ENCODE assay signal across 25 cellular contexts in the genomic region with DNA sequence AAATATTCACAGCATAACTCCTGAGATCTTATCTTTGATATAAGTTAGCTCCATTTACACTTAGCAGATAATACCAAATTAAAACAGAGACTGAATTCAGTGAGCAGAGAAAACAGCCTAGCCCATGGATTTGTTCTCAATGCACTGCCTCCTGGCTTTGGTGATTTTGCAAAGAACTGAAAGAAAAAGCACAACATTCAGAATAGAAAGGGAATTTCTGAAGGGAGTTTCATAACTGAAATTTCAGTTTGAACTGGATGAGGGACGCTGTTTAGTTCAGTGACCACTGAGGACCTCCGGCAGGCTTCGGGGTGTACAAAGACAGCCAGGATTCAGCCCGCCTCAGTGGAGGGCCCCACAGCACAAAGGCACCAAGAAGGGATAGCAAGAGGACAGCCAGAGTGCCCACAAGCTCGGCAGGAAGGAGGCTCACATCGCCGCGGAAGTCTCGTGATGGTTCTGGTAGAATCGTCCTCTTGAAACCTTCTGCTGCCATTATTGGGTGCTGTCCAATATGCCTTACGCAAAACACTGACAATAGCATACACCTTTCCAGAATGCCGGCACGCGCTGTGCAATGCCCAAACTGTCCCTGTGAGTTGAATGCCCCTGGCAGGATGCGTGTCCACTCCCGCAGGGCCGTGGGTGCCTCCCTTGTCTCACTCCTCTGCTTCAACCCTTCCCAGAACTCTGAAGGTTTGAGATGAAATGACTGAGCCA. TPM values are rescaled to one million over a fixed set of nuclear protein-coding genes. Genes with fewer than 3 reads are reported as not detected.
DNase-seq lines count a peak whose midpoint lies in the region; ATAC-seq, FAIRE-seq and TF ChIP-seq lines count a peak whose summit lies in the region.
"Had no signal": no experiment of that assay in that cellular context is flagged by ENCODE, and none has a peak within 500 bp of the region (broad histone marks: within the 10 kb centered on the region; RNA-seq: fewer than 3 reads in every experiment).

No MANE protein-coding gene starts in this region.

- H3K4me3 Mint-ChIP-seq in activated naive CD4-positive, alpha-beta T cell treated with anti-CD3 and anti-CD28 coated beads, Interleukin-2, amount 10 ng/mL, durations not matched to agents 7 days and 5 days = no peak overlapping the region
- no peak overlapping the region for H3K4me3 Mint-ChIP-seq in IgD-negative memory B cell
- H3K4me3 Mint-ChIP-seq: HFFc6 had no signal

- peak; percentile 18 for DNase-seq in activated naive CD4-positive, alpha-beta T cell treated with anti-CD3 and anti-CD28 coated beads, Interleukin-2, amount 10 ng/mL, durations not matched to agents 7 days and 5 days
- no peak for DNase-seq in activated naive CD4-positive, alpha-beta T cell (lab: John Stamatoyannopoulos, UW)
- DNase-seq in kidney (peak; percentile 75), spleen (peak; percentile 76), frontal cortex (ENCODE audit: low spot score in 2 of 2) (no peak), AG08395 (ENCODE audit: low spot score) (no peak)
- DNase-seq: BE2C, EL, GF-D8, H7, HFFc6, MV-4-11, NCI-H1105 treated with DMSO at 0.1 percent for 48 hours, NCI-H2081, NCI-H2171, NCI-H345, NCI-H524 treated with DMSO at 0.1 percent for 48 hours, NCI-H82 had no signal

- no peak overlapping the region for H3K9ac ChIP-seq in kidney (ENCODE audit: low read length in 2 of 2)
- H3K9ac ChIP-seq: KMS-11 had no signal

- H3K9me3 Mint-ChIP-seq in activated naive CD4-positive, alpha-beta T cell treated with anti-CD3 and anti-CD28 coated beads, Interleukin-2, amount 10 ng/mL, durations not matched to agents 7 days and 5 days = no peaks in the 10 kb centered on the region
- no peaks in the 10 kb centered on the region for H3K9me3 Mint-ChIP-seq in IgD-negative memory B cell

- CTCF ChIA-PET in activated naive CD4-positive, alpha-beta T cell treated with anti-CD3 and anti-CD28 coated beads, Interleukin-2, amount 10 ng/mL, durations not matched to agents 7 days and 5 days (lab: Charles Lee) = interaction anchor here (1.7 kb wide), 1 partner anchor 193 kb away, joined by 3 read pairs; no protein-coding TSS in a partner anchor

- TF ChIP-seq CTCF in kidney (IDR thresholded peaks at IDR 0.05; ENCODE audit: borderline replicate concordance, extremely low read depth, insufficient read depth) (no peak), spleen (IDR thresholded peaks at IDR 0.05 in 8 of 11, conservative IDR thresholded peaks at IDR 0.05 in 3 of 11) (no peak)

- H3K27ac ChIP-seq in kidney (ENCODE audit: low read depth in 2 of 2, low read length in 2 of 2) (no peak overlapping the region), spleen (no peak overlapping the region)
- H3K27ac ChIP-seq: A549, KMS-11 had no signal

- WGBS in spleen, 5 donors = 85 to 91% (median 87%) methylated on average over 17 of the region's 17 CpGs

- intact Hi-C loops in kidney (cut with DNase I) (no loop called here), spleen (cut with DNase I; ENCODE audit: low total_unique reads) (no loop called here)

- no peak for ATAC-seq in GM21390 (IDR thresholded peaks at IDR 0.05; ENCODE audit: unreplicated experiment)
- ATAC-seq: A549, Panc1, SK-N-SH treated with all-trans-retinoic acid at 6 μM for 48 hours had no signal

- H3K27me3 ChIP-seq in spleen (replicated peaks in 1 of 7) = peaks cover 0 to 35% (median 9%) of the 10 kb centered on the region in 7 donors
- H3K27me3 ChIP-seq: BE2C had no signal

- H3K36me3 ChIP-seq in kidney (ENCODE audit: control insufficient read depth in 1 of 2, insufficient read depth in 2 of 2, low read length in 2 of 2) (no peaks in the 10 kb centered on the region), spleen (no peaks in the 10 kb centered on the region)
- H3K36me3 ChIP-seq: BE2C had no signal

- H3K36me3 Mint-ChIP-seq in activated naive CD4-positive, alpha-beta T cell treated with anti-CD3 and anti-CD28 coated beads, Interleukin-2, amount 10 ng/mL, durations not matched to agents 7 days and 5 days = no peaks in the 10 kb centered on the region
- H3K36me3 Mint-ChIP-seq in IgD-negative memory B cell = no peaks in the 10 kb centered on the region

- no peak overlapping the region for H3K4me3 ChIP-seq in kidney (ENCODE audit: low read length in 2 of 2)
- no peak overlapping the region for H3K4me3 ChIP-seq in spleen
- H3K4me3 ChIP-seq: A549 had no signal

- no peak overlapping the region for H3K27ac Mint-ChIP-seq in activated naive CD4-positive, alpha-beta T cell treated with anti-CD3 and anti-CD28 coated beads, Interleukin-2, amount 10 ng/mL, durations not matched to agents 7 days and 5 days
- peak overlapping the region in 2 of 3 donors; percentile 18 to 84 for H3K27ac Mint-ChIP-seq in IgD-negative memory B cell
- H3K27ac Mint-ChIP-seq: HFFc6 had no signal

- H3K4me1 ChIP-seq in kidney (ENCODE audit: control insufficient read depth in 1 of 2, insufficient read depth in 1 of 2, low read depth in 1 of 2, low read length in 2 of 2) (no peaks in the 10 kb centered on the region), spleen (peaks cover 13 to 34% (median 20%) of the 10 kb centered on the region in 6 donors)
- H3K4me1 ChIP-seq: A549, BE2C had no signal

- FAIRE-seq in kidney (lab: Jason Lieb, UNC) (no peak), frontal cortex (lab: Jason Lieb, UNC) (no peak)
- FAIRE-seq: A549, D721Med had no signal

- H3K27me3 Mint-ChIP-seq in activated naive CD4-positive, alpha-beta T cell treated with anti-CD3 and anti-CD28 coated beads, Interleukin-2, amount 10 ng/mL, durations not matched to agents 7 days and 5 days = peaks cover 63% of the 10 kb centered on the region
- H3K27me3 Mint-ChIP-seq in IgD-negative memory B cell = no peaks in the 10 kb centered on the region

- TF ChIP-seq POLR2A in spleen (IDR thresholded peaks at IDR 0.05) = no peak

- H3K9me3 ChIP-seq in kidney (ENCODE audit: control insufficient read depth in 1 of 2, low read length in 2 of 2) (no peaks in the 10 kb centered on the region), spleen (peaks cover 0 to 6% (median 0%) of the 10 kb centered on the region in 8 donors)
- H3K9me3 ChIP-seq: A549 had no signal

- H3K4me1 Mint-ChIP-seq in activated naive CD4-positive, alpha-beta T cell treated with anti-CD3 and anti-CD28 coated beads, Interleukin-2, amount 10 ng/mL, durations not matched to agents 7 days and 5 days = peaks cover 18% of the 10 kb centered on the region
- peaks cover 28 to 37% (median 34%) of the 10 kb centered on the region in 3 donors for H3K4me1 Mint-ChIP-seq in IgD-negative memory B cell

RNA-seq across cellular contexts. Expression of gene IRF4, which starts 9.7 kb away (rescaled TPM):
- 22.9 TPM for polyA plus RNA-seq in IgD-negative memory B cell
- 23.7 TPM for total RNA-seq in kidney
- not detected for polyA plus RNA-seq in kidney (ENCODE audit: insufficient read depth, low read depth, low replicate concordance)
- 10 to 100 TPM; 39.2 to 91.3 (median 52.0) TPM for total RNA-seq in spleen
- 10 to 100 TPM in 2 of 3 donors, 1 to 10 TPM in 1; 8.7 to 11.9 (median 11.2) TPM for polyA plus RNA-seq in spleen
- total RNA-seq in frontal cortex = not detected
- total RNA-seq: HFFc6 had no signal

Comparison
In these comparisons a context has a peak if more than half of its experiments do, and no peak if none do; other contexts are left out.
1. DNase-seq: peak in activated naive CD4-positive, alpha-beta T cell treated with anti-CD3 and anti-CD28 coated beads, Interleukin-2, amount 10 ng/mL, durations not matched to agents 7 days and 5 days (single experiment), kidney (single experiment) and spleen (single experiment); none in activated naive CD4-positive, alpha-beta T cell (0 of 4), frontal cortex (0 of 2) and AG08395 (single experiment).
2. RNA of gene IRF4, which starts 9.7 kb away (total RNA-seq): 39.2 to 91.3 TPM in spleen and 23.7 TPM in kidney (single experiment); not detected in frontal cortex (single experiment); every median in the first group is over 10 times any median in the second.